In genomic region chr2:45652090-45653050, GRCh38 we compare ENCODE assay signal across 8 cellular contexts. TPM values are rescaled to one million over a fixed set of nuclear protein-coding genes. Genes with fewer than 3 reads are reported as not detected.
A peak's percentile ranks its signal among the peaks of the same experiment; 100 is the strongest.
DNase-seq lines count a peak whose midpoint lies in the region; FAIRE-seq and TF ChIP-seq lines count a peak whose summit lies in the region.

No MANE protein-coding gene starts in this region.

- no peak for TF ChIP-seq CTCF in AG04449 (IDR thresholded peaks at IDR 0.05; ENCODE audit: insufficient read depth, low read length, missing control alignments)
- TF ChIP-seq CTCF in breast epithelium (IDR thresholded peaks at IDR 0.05), result no peak

- no peak for FAIRE-seq in small intestine (lab: Jason Lieb, UNC)

- intact Hi-C loops in breast epithelium (cut with DNase I; ENCODE audit: low total_unique reads), result no loop called here

- H3K4me3 ChIP-seq in AG04449 (ENCODE audit: low read depth, low read length) (peak overlapping the region; percentile 80), HAP-1 (peak overlapping the region; percentile 59), breast epithelium (peak overlapping the region; percentile 75 to 97 (median 87)), small intestine (ENCODE audit: low read depth in 1 of 2, low read length in 2 of 2) (peak overlapping the region; percentile 80 to 94)

- H3K4me1 ChIP-seq in HAP-1, result peaks cover 12% of the 10 kb centered on the region
- no peaks in the 10 kb centered on the region for H3K4me1 ChIP-seq in breast epithelium
- peaks cover 0 to 4% of the 10 kb centered on the region in 2 donors for H3K4me1 ChIP-seq in small intestine (ENCODE audit: control insufficient read depth in 2 of 2, insufficient read depth in 1 of 2, low read depth in 1 of 2, low read length in 1 of 2)

- POLR2A ChIA-PET in AG04449 (lab: Yijun Ruan, JAX), result interaction anchor here (0.8 to 1.5 kb wide), 2 partner anchors 104 to 1391 kb away, joined by 3 to 4 read pairs; no protein-coding TSS in a partner anchor

- TF ChIP-seq POLR2A in breast epithelium (IDR thresholded peaks at IDR 0.05), result no peak

- 4 to 6% (median 5%) methylated on average over 51 to 54 of the region's 54 CpGs for WGBS in small intestine, 3 donors

- in situ Hi-C loops in HAP-1 (cut with MboI; ENCODE audit: low sequenced_read_pairs), result no loop called here

- CTCF ChIA-PET in AG04449 (lab: Yijun Ruan, JAX), result interaction anchor here (0.6 to 5.9 kb wide), 10 partner anchors 8 to 811 kb away, joined by 3 to 53 read pairs (median 4); no protein-coding TSS in a partner anchor

- H3K36me3 ChIP-seq in HAP-1 (replicated peaks), result no peaks in the 10 kb centered on the region
- no peaks in the 10 kb centered on the region for H3K36me3 ChIP-seq in breast epithelium
- peaks cover 0 to 3% of the 10 kb centered on the region in 2 donors for H3K36me3 ChIP-seq in small intestine (ENCODE audit: control insufficient read depth in 2 of 2, insufficient read depth in 2 of 2, low read length in 2 of 2)

- H3K27ac ChIP-seq in breast epithelium (peak overlapping the region; percentile 99 to 100), small intestine (ENCODE audit: low read depth in 1 of 2, low read length in 1 of 2) (peak overlapping the region in 1 of 2 donors; percentile 96)

- H3K9me3 ChIP-seq in HAP-1 (no peaks in the 10 kb centered on the region), breast epithelium (no peaks in the 10 kb centered on the region), small intestine (ENCODE audit: control insufficient read depth, low read depth) (no peaks in the 10 kb centered on the region)

- H3K27me3 ChIP-seq in HAP-1 (ENCODE audit: low read depth) (no peaks in the 10 kb centered on the region), breast epithelium (no peaks in the 10 kb centered on the region), small intestine (ENCODE audit: control insufficient read depth in 2 of 2, insufficient read depth in 2 of 2, low read length in 2 of 2) (no peaks in the 10 kb centered on the region)

- DNase-seq in AG04449 (ENCODE audit: low read depth, low spot score) (no peak), HAP-1 (ENCODE audit: low spot score in 2 of 2) (peak; percentile 31 to 70), T follicular helper cell (ENCODE audit: low read depth) (peak; percentile 3), breast epithelium (ENCODE audit: low spot score in 2 of 2) (peak in 1 of 2 donors; percentile 42), iris pigment epithelial cell (ENCODE audit: low read depth) (peak; percentile 45), small intestine (peak; percentile 21), NCI-H2196 (lab: John Stamatoyannopoulos, UW; ENCODE audit: unreplicated experiment) (no peak), SW480 (ENCODE audit: low spot score) (no peak)

RNA-seq across cellular contexts. Expression of gene PRKCE, which starts 0.9 kb away (rescaled TPM):
- total RNA-seq in breast epithelium, result 10 to 100 TPM; 20.6 to 34.0 (median 23.6) TPM
- polyA plus RNA-seq in small intestine, result 1 to 10 TPM; 2.2 to 6.7 (median 4.1) TPM

RNA-seq across cellular contexts. Expression of gene SRBD1, which starts 41.3 kb away (rescaled TPM):
- 10 to 100 TPM; 21.1 to 30.2 (median 21.9) TPM for total RNA-seq in breast epithelium
- 1 to 10 TPM; 4.7 to 7.3 (median 6.8) TPM for polyA plus RNA-seq in small intestine

Comparison
In these comparisons a context has a peak if more than half of its experiments do, and no peak if none do; other contexts are left out.
1. DNase-seq: peak in HAP-1 (2 of 2), T follicular helper cell (single experiment), iris pigment epithelial cell (single experiment) and small intestine (single experiment); none in AG04449 (single experiment), NCI-H2196 (single experiment) and SW480 (single experiment).
2. Peak in every context shown above with its lines, with median percentiles within 50 percentile points of each other: H3K4me3 ChIP-seq.